ENCODE assay signal across 1 cellular context in the genomic region with DNA sequence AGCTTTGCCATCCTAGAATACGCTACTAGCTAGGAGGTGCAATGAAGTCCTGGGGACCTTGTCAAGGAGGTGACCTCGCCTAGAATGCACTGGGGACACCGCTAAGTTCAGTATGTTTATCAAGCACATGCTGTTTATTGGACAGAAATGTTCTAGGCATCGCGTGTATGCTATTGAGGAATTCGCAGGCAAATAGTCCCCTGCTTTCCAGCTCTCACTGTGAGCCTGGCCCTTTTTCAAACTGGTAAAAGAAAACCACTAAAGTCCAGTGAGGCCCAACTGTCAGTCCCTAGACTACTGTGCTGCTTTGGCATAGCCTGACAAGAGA.
TF ChIP-seq lines count a peak whose summit lies in the region.

No MANE protein-coding gene starts in this region.

TF ChIP-seq in GM23338, 12 proteins besides CTCF, POLR2A, EP300 and RAD21:
- no peak for TF ChIP-seq JUNB (IDR thresholded peaks at IDR 0.05; ENCODE audit: unreplicated experiment)
- TF ChIP-seq EZH2 (IDR thresholded peaks at IDR 0.05; ENCODE audit: low read depth, unreplicated experiment): no peak
- no peak for TF ChIP-seq STAT1 (IDR thresholded peaks at IDR 0.05; ENCODE audit: unreplicated experiment)
- TF ChIP-seq, protein P1, sequence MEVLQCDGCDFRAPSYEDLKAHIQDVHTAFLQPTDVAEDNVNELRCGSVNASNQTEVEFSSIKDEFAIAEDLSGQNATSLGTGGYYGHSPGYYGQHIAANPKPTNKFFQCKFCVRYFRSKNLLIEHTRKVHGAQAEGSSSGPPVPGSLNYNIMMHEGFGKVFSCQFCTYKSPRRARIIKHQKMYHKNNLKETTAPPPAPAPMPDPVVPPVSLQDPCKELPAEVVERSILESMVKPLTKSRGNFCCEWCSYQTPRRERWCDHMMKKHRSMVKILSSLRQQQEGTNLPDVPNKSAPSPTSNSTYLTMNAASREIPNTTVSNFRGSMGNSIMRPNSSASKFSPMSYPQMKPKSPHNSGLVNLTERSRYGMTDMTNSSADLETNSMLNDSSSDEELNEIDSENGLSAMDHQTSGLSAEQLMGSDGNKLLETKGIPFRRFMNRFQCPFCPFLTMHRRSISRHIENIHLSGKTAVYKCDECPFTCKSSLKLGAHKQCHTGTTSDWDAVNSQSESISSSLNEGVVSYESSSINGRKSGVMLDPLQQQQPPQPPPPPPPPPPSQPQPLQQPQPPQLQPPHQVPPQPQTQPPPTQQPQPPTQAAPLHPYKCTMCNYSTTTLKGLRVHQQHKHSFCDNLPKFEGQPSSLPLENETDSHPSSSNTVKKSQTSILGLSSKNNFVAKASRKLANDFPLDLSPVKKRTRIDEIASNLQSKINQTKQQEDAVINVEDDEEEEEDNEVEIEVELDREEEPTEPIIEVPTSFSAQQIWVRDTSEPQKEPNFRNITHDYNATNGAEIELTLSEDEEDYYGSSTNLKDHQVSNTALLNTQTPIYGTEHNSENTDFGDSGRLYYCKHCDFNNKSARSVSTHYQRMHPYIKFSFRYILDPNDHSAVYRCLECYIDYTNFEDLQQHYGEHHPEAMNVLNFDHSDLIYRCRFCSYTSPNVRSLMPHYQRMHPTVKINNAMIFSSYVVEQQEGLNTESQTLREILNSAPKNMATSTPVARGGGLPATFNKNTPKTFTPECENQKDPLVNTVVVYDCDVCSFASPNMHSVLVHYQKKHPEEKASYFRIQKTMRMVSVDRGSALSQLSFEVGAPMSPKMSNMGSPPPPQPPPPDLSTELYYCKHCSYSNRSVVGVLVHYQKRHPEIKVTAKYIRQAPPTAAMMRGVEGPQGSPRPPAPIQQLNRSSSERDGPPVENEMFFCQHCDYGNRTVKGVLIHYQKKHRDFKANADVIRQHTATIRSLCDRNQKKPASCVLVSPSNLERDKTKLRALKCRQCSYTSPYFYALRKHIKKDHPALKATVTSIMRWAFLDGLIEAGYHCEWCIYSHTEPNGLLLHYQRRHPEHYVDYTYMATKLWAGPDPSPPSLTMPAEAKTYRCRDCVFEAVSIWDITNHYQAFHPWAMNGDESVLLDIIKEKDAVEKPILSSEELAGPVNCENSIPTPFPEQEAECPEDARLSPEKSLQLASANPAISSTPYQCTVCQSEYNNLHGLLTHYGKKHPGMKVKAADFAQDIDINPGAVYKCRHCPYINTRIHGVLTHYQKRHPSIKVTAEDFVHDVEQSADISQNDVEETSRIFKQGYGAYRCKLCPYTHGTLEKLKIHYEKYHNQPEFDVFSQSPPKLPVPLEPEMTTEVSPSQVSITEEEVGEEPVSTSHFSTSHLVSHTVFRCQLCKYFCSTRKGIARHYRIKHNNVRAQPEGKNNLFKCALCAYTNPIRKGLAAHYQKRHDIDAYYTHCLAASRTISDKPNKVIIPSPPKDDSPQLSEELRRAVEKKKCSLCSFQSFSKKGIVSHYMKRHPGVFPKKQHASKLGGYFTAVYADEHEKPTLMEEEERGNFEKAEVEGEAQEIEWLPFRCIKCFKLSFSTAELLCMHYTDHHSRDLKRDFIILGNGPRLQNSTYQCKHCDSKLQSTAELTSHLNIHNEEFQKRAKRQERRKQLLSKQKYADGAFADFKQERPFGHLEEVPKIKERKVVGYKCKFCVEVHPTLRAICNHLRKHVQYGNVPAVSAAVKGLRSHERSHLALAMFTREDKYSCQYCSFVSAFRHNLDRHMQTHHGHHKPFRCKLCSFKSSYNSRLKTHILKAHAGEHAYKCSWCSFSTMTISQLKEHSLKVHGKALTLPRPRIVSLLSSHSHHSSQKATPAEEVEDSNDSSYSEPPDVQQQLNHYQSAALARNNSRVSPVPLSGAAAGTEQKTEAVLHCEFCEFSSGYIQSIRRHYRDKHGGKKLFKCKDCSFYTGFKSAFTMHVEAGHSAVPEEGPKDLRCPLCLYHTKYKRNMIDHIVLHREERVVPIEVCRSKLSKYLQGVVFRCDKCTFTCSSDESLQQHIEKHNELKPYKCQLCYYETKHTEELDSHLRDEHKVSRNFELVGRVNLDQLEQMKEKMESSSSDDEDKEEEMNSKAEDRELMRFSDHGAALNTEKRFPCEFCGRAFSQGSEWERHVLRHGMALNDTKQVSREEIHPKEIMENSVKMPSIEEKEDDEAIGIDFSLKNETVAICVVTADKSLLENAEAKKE (CRISPR knock-in tag; IDR thresholded peaks at IDR 0.05): no peak
- TF ChIP-seq, protein P2, sequence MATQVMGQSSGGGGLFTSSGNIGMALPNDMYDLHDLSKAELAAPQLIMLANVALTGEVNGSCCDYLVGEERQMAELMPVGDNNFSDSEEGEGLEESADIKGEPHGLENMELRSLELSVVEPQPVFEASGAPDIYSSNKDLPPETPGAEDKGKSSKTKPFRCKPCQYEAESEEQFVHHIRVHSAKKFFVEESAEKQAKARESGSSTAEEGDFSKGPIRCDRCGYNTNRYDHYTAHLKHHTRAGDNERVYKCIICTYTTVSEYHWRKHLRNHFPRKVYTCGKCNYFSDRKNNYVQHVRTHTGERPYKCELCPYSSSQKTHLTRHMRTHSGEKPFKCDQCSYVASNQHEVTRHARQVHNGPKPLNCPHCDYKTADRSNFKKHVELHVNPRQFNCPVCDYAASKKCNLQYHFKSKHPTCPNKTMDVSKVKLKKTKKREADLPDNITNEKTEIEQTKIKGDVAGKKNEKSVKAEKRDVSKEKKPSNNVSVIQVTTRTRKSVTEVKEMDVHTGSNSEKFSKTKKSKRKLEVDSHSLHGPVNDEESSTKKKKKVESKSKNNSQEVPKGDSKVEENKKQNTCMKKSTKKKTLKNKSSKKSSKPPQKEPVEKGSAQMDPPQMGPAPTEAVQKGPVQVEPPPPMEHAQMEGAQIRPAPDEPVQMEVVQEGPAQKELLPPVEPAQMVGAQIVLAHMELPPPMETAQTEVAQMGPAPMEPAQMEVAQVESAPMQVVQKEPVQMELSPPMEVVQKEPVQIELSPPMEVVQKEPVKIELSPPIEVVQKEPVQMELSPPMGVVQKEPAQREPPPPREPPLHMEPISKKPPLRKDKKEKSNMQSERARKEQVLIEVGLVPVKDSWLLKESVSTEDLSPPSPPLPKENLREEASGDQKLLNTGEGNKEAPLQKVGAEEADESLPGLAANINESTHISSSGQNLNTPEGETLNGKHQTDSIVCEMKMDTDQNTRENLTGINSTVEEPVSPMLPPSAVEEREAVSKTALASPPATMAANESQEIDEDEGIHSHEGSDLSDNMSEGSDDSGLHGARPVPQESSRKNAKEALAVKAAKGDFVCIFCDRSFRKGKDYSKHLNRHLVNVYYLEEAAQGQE (IDR thresholded peaks at IDR 0.05; ENCODE audit: unreplicated experiment): no peak
- TF ChIP-seq CREB1 (CRISPR knock-in tag; IDR thresholded peaks at IDR 0.05; ENCODE audit: low read depth): no peak
- no peak for TF ChIP-seq ZNF331 (CRISPR knock-in tag; IDR thresholded peaks at IDR 0.05; ENCODE audit: low read depth)
- no peak for TF ChIP-seq POLR2AphosphoS5 (IDR thresholded peaks at IDR 0.05; ENCODE audit: low read depth)
- TF ChIP-seq EZH2phosphoT487 (IDR thresholded peaks at IDR 0.05; ENCODE audit: unreplicated experiment): no peak
- no peak for TF ChIP-seq ZNF114 (CRISPR knock-in tag; IDR thresholded peaks at IDR 0.05)
- TF ChIP-seq NANOG (IDR thresholded peaks at IDR 0.05; ENCODE audit: borderline replicate concordance): no peak
- TF ChIP-seq ETS1 (IDR thresholded peaks at IDR 0.05): no peak
TF ChIP-seq in GM23338: peak in this region for 0.
